In genomic region chr6:82767447-82767846, GRCh38 we compare ENCODE assay signal across 28 cellular contexts.
"Had no signal": no experiment of that assay in that cellular context is flagged by ENCODE, and none has a peak within 500 bp of the region (broad histone marks: within the 10 kb centered on the region; RNA-seq: fewer than 3 reads in every experiment).

No MANE protein-coding gene starts in this region.

- DNase-seq: naive thymus-derived CD4-positive, alpha-beta T cell; natural killer cell; occipital lobe; ovary; posterior cingulate gyrus; psoas muscle; right lobe of liver; sigmoid colon; small intestine; stimulated activated CD4-positive, alpha-beta T cell treated with anti-CD3 and anti-CD28 coated beads, Interleukin-15, amount 100 ng/mL, for 24 hours; stimulated activated CD4-positive, alpha-beta T cell treated with anti-CD3 and anti-CD28 coated beads, Interleukin-2, amount 100 ng/mL, for 24 hours; stimulated activated CD4-positive, alpha-beta T cell treated with anti-CD3 and anti-CD28 coated beads, Interleukin-2, amount 100 ng/mL, for 48 hours; stimulated activated CD4-positive, alpha-beta T cell treated with anti-CD3 and anti-CD28 coated beads, Interleukin-4, amount 100 ng/mL, for 24 hours; stimulated activated naive B cell treated with anti-CD40 and anti-IgM and Interleukin-4, amounts not matched to agents 10 μg/mL and 1 μg/mL and 100 μg/mL, for 72 hours; stimulated activated naive CD4-positive, alpha-beta T cell treated with Interleukin-2 at 50 U/mL for 16 hours; stomach; thyroid gland; trophoblast cell had no signal

- H3K27ac ChIP-seq: ovary, parathyroid adenoma, psoas muscle, right lobe of liver, sigmoid colon, stomach, thoracic aorta, thyroid gland, tibial nerve, upper lobe of left lung, vagina had no signal

- H3K9me3 ChIP-seq: ovary, psoas muscle, right lobe of liver, sigmoid colon, stomach, thoracic aorta, thyroid gland, tibial nerve, upper lobe of left lung, vagina had no signal

- H3K9ac ChIP-seq: parathyroid adenoma had no signal

- H3K36me3 ChIP-seq: ovary, right lobe of liver, sigmoid colon, stomach, thoracic aorta, thyroid gland, tibial nerve, upper lobe of left lung, vagina had no signal

- H3K4me3 ChIP-seq: ovary, psoas muscle, right lobe of liver, sigmoid colon, stomach, thoracic aorta, thyroid gland, tibial nerve, upper lobe of left lung, vagina had no signal

- ATAC-seq: naive thymus-derived CD4-positive, alpha-beta T cell; natural killer cell; psoas muscle; right cardiac atrium; right lobe of liver; stimulated activated effector memory CD8-positive, alpha-beta T cell treated with anti-CD3 and anti-CD28 coated beads, Interleukin-12 subunit alpha, Interleukin-12 subunit beta, amount 100 ng/mL, for 72 hours; stimulated activated naive B cell treated with anti-CD40 and anti-IgM and Interleukin-4, amounts not matched to agents 10 μg/mL and 1 μg/mL and 100 μg/mL, for 72 hours had no signal

- H3K4me1 Mint-ChIP-seq: naive thymus-derived CD4-positive, alpha-beta T cell; natural killer cell; nephron; stimulated activated effector memory CD8-positive, alpha-beta T cell treated with anti-CD3 and anti-CD28 coated beads, Interleukin-12 subunit alpha, Interleukin-12 subunit beta, amount 100 ng/mL, for 72 hours; stimulated activated naive B cell treated with anti-CD40 and anti-IgM and Interleukin-4, amounts not matched to agents 10 μg/mL and 1 μg/mL and 100 μg/mL, for 72 hours had no signal

- H3K9me3 Mint-ChIP-seq: nephron; stimulated activated effector memory CD8-positive, alpha-beta T cell treated with anti-CD3 and anti-CD28 coated beads, Interleukin-12 subunit alpha, Interleukin-12 subunit beta, amount 100 ng/mL, for 72 hours; stimulated activated naive CD8-positive, alpha-beta T cell treated with anti-CD3 and anti-CD28 coated beads, Interleukin-15, Interleukin-2, amounts not matched to agents 100 ng/mL and 50 ng/mL, for 24 hours had no signal

- H3K27me3 Mint-ChIP-seq: progenitor cell of endocrine pancreas; stimulated activated naive B cell treated with anti-CD40 and anti-IgM and Interleukin-4, amounts not matched to agents 10 μg/mL and 1 μg/mL and 100 μg/mL, for 72 hours; stimulated activated naive CD8-positive, alpha-beta T cell treated with anti-CD3 and anti-CD28 coated beads, Interleukin-15, Interleukin-2, amounts not matched to agents 100 ng/mL and 50 ng/mL, for 24 hours had no signal

- H3K4me3 Mint-ChIP-seq: naive thymus-derived CD4-positive, alpha-beta T cell; natural killer cell; nephron; stimulated activated effector memory CD8-positive, alpha-beta T cell treated with anti-CD3 and anti-CD28 coated beads, Interleukin-12 subunit alpha, Interleukin-12 subunit beta, amount 100 ng/mL, for 72 hours; stimulated activated naive B cell treated with anti-CD40 and anti-IgM and Interleukin-4, amounts not matched to agents 10 μg/mL and 1 μg/mL and 100 μg/mL, for 72 hours; stimulated activated naive CD8-positive, alpha-beta T cell treated with anti-CD3 and anti-CD28 coated beads, Interleukin-15, Interleukin-2, amounts not matched to agents 100 ng/mL and 50 ng/mL, for 24 hours had no signal

- H3K79me2 ChIP-seq: parathyroid adenoma had no signal

- H3K27me3 ChIP-seq: ovary, right lobe of liver, sigmoid colon, stomach, thyroid gland, tibial nerve, upper lobe of left lung, vagina had no signal

- H3K27ac Mint-ChIP-seq: naive thymus-derived CD4-positive, alpha-beta T cell; natural killer cell; nephron; progenitor cell of endocrine pancreas; stimulated activated effector memory CD8-positive, alpha-beta T cell treated with anti-CD3 and anti-CD28 coated beads, Interleukin-12 subunit alpha, Interleukin-12 subunit beta, amount 100 ng/mL, for 72 hours; stimulated activated naive B cell treated with anti-CD40 and anti-IgM and Interleukin-4, amounts not matched to agents 10 μg/mL and 1 μg/mL and 100 μg/mL, for 72 hours; stimulated activated naive CD8-positive, alpha-beta T cell treated with anti-CD3 and anti-CD28 coated beads, Interleukin-15, Interleukin-2, amounts not matched to agents 100 ng/mL and 50 ng/mL, for 24 hours had no signal

- H2AFZ ChIP-seq: parathyroid adenoma had no signal

- H3K36me3 Mint-ChIP-seq: naive thymus-derived CD4-positive, alpha-beta T cell; natural killer cell; stimulated activated effector memory CD8-positive, alpha-beta T cell treated with anti-CD3 and anti-CD28 coated beads, Interleukin-12 subunit alpha, Interleukin-12 subunit beta, amount 100 ng/mL, for 72 hours; stimulated activated naive B cell treated with anti-CD40 and anti-IgM and Interleukin-4, amounts not matched to agents 10 μg/mL and 1 μg/mL and 100 μg/mL, for 72 hours had no signal

- H3K4me1 ChIP-seq: parathyroid adenoma, psoas muscle, right lobe of liver, sigmoid colon, stomach, thyroid gland, tibial nerve, upper lobe of left lung, vagina had no signal
